ENCODE assay signal across 25 cellular contexts in the genomic region with DNA sequence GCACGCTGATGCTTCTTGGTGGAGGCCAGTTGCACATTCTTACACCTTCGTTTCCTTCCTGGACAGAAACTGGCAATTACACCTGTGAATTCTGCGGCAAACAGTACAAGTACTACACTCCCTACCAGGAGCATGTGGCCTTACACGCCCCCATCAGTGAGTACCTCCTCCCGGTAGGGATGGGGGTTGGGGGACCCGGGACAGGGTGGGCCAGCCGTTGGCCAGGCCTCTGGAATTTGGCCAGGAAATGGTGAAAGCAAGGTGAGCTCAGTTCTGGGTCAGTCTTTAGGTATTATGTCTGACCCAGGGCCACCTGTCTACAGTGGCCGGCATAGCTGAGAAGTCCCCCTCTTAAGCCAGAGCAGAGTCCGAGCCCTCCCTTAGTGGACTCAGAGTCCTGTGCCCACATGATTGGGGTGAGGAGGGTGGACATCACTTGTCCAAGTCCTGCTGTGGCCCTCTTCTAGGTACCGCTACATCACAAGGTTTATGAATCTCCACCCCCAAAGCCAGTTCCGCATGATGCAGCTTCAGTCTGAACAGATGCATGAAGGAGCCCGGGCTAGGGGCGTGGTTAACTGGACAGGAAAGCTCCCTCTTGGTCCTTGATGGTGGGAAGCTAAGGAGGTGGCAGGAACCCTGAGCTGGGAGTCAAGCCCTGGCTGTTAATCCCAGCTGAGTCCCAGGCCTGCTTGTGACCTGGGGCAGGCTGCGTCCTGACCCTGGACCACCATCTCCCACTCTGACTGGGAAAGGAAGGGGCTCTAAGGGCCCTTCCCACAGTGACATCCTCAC.
DNase-seq lines count a peak whose midpoint lies in the region; ATAC-seq and TF ChIP-seq lines count a peak whose summit lies in the region.
"Had no signal": no experiment of that assay in that cellular context is flagged by ENCODE, and none has a peak within 500 bp of the region (broad histone marks: within the 10 kb centered on the region; RNA-seq: fewer than 3 reads in every experiment).

No MANE protein-coding gene starts in this region.

- TF ChIP-seq CTCF in lung (IDR thresholded peaks at IDR 0.05; ENCODE audit: control extremely low read depth, extremely low read depth) = no peak
- TF ChIP-seq CTCF in stomach (IDR thresholded peaks at IDR 0.05) = no peak

- DNase-seq in activated CD4-positive, alpha-beta memory T cell treated with anti-CD3 and anti-CD28 coated beads, Interleukin-2, amount 10 ng/mL, durations not matched to agents 7 days and 5 days = peak; percentile 11
- DNase-seq in activated CD4-positive, alpha-beta memory T cell treated with anti-CD3 and anti-CD28 coated beads for 36 hours = no peak
- DNase-seq in central memory CD8-positive, alpha-beta T cell (ENCODE audit: low spot score in 2 of 2) = peak; percentile 8 to 9
- peak; percentile 28 for DNase-seq in lung (ENCODE audit: low spot score)
- DNase-seq in stomach = peak; percentile 23
- no peak for DNase-seq in AG08395 (ENCODE audit: low spot score)
- DNase-seq: activated CD4-positive, alpha-beta T cell treated with anti-CD3 and anti-CD28 coated beads, Interleukin-2, amount 50 U/mL, for 1 hour; dermis blood vessel endothelial cell; foreskin melanocyte; KG1; MV-4-11; NCI-H187; NCI-H774; OCI-M1; SHP77 treated with DMSO at 0.1 percent for 48 hours; stimulated activated CD4-positive, alpha-beta T cell treated with anti-CD3 and anti-CD28 coated beads, Interleukin-1b, Interleukin-23, amount 100 ng/mL, for 48 hours; stimulated activated naive CD8-positive, alpha-beta T cell treated with anti-CD3 and anti-CD28 coated beads, Interleukin-15, Interleukin-2, amounts not matched to agents 100 U/mL and 50 U/mL, for 24 hours; transverse colon had no signal

- no peak for TF ChIP-seq EP300 in stomach (IDR thresholded peaks at IDR 0.05)

- POLR2A ChIA-PET in activated CD4-positive, alpha-beta memory T cell treated with anti-CD3 and anti-CD28 coated beads, Interleukin-2, amount 10 ng/mL, durations not matched to agents 7 days and 5 days (lab: Charles Lee) = no interaction called here
- POLR2A ChIA-PET in activated CD4-positive, alpha-beta memory T cell treated with anti-CD3 and anti-CD28 coated beads for 36 hours (lab: Charles Lee) = no interaction called here

- no peaks in the 10 kb centered on the region for H3K9me3 Mint-ChIP-seq in activated CD4-positive, alpha-beta memory T cell treated with anti-CD3 and anti-CD28 coated beads, Interleukin-2, amount 10 ng/mL, durations not matched to agents 7 days and 5 days
- peaks cover 3% of the 10 kb centered on the region for H3K9me3 Mint-ChIP-seq in activated CD4-positive, alpha-beta memory T cell treated with anti-CD3 and anti-CD28 coated beads for 36 hours
- no peaks in the 10 kb centered on the region for H3K9me3 Mint-ChIP-seq in central memory CD8-positive, alpha-beta T cell
- H3K9me3 Mint-ChIP-seq in stimulated activated memory B cell treated with anti-CD40 and anti-IgM and Interleukin-4, amounts not matched to agents 10 μg/mL and 1 μg/mL and 100 μg/mL, for 72 hours = peaks cover 10% of the 10 kb centered on the region
- H3K9me3 Mint-ChIP-seq: activated T-helper 1 cell treated with anti-CD3 and anti-CD28 coated beads, Interleukin-12 subunit alpha, Interleukin-12 subunit beta, Interleukin-2, Interleukin-4 antibody, amounts not matched to agents 30 ng/mL and 10 ng/mL and 1 ng/mL, durations not matched to agents 14 hours and 24 hours and 36 hours had no signal

- intact Hi-C loops in activated CD4-positive, alpha-beta memory T cell treated with anti-CD3 and anti-CD28 coated beads for 36 hours (cut with micrococcal nuclease) = no loop called here
- intact Hi-C loops in stomach (cut with DNase I; ENCODE audit: low total_unique reads) = no loop called here

- peaks cover 2% of the 10 kb centered on the region for H3K27me3 Mint-ChIP-seq in activated CD4-positive, alpha-beta memory T cell treated with anti-CD3 and anti-CD28 coated beads, Interleukin-2, amount 10 ng/mL, durations not matched to agents 7 days and 5 days
- no peaks in the 10 kb centered on the region for H3K27me3 Mint-ChIP-seq in activated CD4-positive, alpha-beta memory T cell treated with anti-CD3 and anti-CD28 coated beads for 36 hours
- H3K27me3 Mint-ChIP-seq in central memory CD8-positive, alpha-beta T cell = no peaks in the 10 kb centered on the region
- H3K27me3 Mint-ChIP-seq in stimulated activated memory B cell treated with anti-CD40 and anti-IgM and Interleukin-4, amounts not matched to agents 10 μg/mL and 1 μg/mL and 100 μg/mL, for 72 hours = no peaks in the 10 kb centered on the region
- H3K27me3 Mint-ChIP-seq: T-cell had no signal

- CTCF ChIA-PET in activated CD4-positive, alpha-beta memory T cell treated with anti-CD3 and anti-CD28 coated beads, Interleukin-2, amount 10 ng/mL, durations not matched to agents 7 days and 5 days (lab: Charles Lee) = no interaction called here
- CTCF ChIA-PET in activated CD4-positive, alpha-beta memory T cell treated with anti-CD3 and anti-CD28 coated beads for 36 hours (lab: Charles Lee) = no interaction called here

- TF ChIP-seq POLR2A in stomach (IDR thresholded peaks at IDR 0.05) = no peak

- WGBS in lung, 2 donors = 94 to 95% methylated on average over 14 of the region's 14 CpGs
- 88 to 94% (median 93%) methylated on average over 11 to 14 of the region's 14 CpGs for whole genome bisulfite sequencing in stomach, 5 donors

- no peaks in the 10 kb centered on the region for H3K36me3 Mint-ChIP-seq in activated CD4-positive, alpha-beta memory T cell treated with anti-CD3 and anti-CD28 coated beads, Interleukin-2, amount 10 ng/mL, durations not matched to agents 7 days and 5 days (ENCODE audit: low read depth)
- H3K36me3 Mint-ChIP-seq in activated CD4-positive, alpha-beta memory T cell treated with anti-CD3 and anti-CD28 coated beads for 36 hours = no peaks in the 10 kb centered on the region
- no peaks in the 10 kb centered on the region for H3K36me3 Mint-ChIP-seq in central memory CD8-positive, alpha-beta T cell (ENCODE audit: insufficient read depth)
- peaks cover under 1% of the 10 kb centered on the region for H3K36me3 Mint-ChIP-seq in stimulated activated memory B cell treated with anti-CD40 and anti-IgM and Interleukin-4, amounts not matched to agents 10 μg/mL and 1 μg/mL and 100 μg/mL, for 72 hours

- no peaks in the 10 kb centered on the region for H3K27me3 ChIP-seq in lung (ENCODE audit: control insufficient read depth, insufficient read depth)
- H3K27me3 ChIP-seq in stomach = no peaks in the 10 kb centered on the region
- H3K27me3 ChIP-seq: ovary, transverse colon had no signal

- no peak overlapping the region for H3K27ac Mint-ChIP-seq in activated CD4-positive, alpha-beta memory T cell treated with anti-CD3 and anti-CD28 coated beads, Interleukin-2, amount 10 ng/mL, durations not matched to agents 7 days and 5 days
- no peak overlapping the region for H3K27ac Mint-ChIP-seq in activated CD4-positive, alpha-beta memory T cell treated with anti-CD3 and anti-CD28 coated beads for 36 hours
- no peak overlapping the region for H3K27ac Mint-ChIP-seq in central memory CD8-positive, alpha-beta T cell (ENCODE audit: low read depth)
- no peak overlapping the region for H3K27ac Mint-ChIP-seq in stimulated activated memory B cell treated with anti-CD40 and anti-IgM and Interleukin-4, amounts not matched to agents 10 μg/mL and 1 μg/mL and 100 μg/mL, for 72 hours
- H3K27ac Mint-ChIP-seq: activated T-helper 1 cell treated with anti-CD3 and anti-CD28 coated beads, Interleukin-12 subunit alpha, Interleukin-12 subunit beta, Interleukin-2, Interleukin-4 antibody, amounts not matched to agents 30 ng/mL and 10 ng/mL and 1 ng/mL, durations not matched to agents 14 hours and 24 hours and 36 hours; T-cell had no signal

- H3K4me3 Mint-ChIP-seq in activated CD4-positive, alpha-beta memory T cell treated with anti-CD3 and anti-CD28 coated beads, Interleukin-2, amount 10 ng/mL, durations not matched to agents 7 days and 5 days = no peak overlapping the region
- no peak overlapping the region for H3K4me3 Mint-ChIP-seq in activated CD4-positive, alpha-beta memory T cell treated with anti-CD3 and anti-CD28 coated beads for 36 hours
- no peak overlapping the region for H3K4me3 Mint-ChIP-seq in central memory CD8-positive, alpha-beta T cell
- H3K4me3 Mint-ChIP-seq in stimulated activated memory B cell treated with anti-CD40 and anti-IgM and Interleukin-4, amounts not matched to agents 10 μg/mL and 1 μg/mL and 100 μg/mL, for 72 hours = no peak overlapping the region
- H3K4me3 Mint-ChIP-seq: activated T-helper 1 cell treated with anti-CD3 and anti-CD28 coated beads, Interleukin-12 subunit alpha, Interleukin-12 subunit beta, Interleukin-2, Interleukin-4 antibody, amounts not matched to agents 30 ng/mL and 10 ng/mL and 1 ng/mL, durations not matched to agents 14 hours and 24 hours and 36 hours; T-cell had no signal

- no peaks in the 10 kb centered on the region for H3K4me1 Mint-ChIP-seq in activated CD4-positive, alpha-beta memory T cell treated with anti-CD3 and anti-CD28 coated beads, Interleukin-2, amount 10 ng/mL, durations not matched to agents 7 days and 5 days
- no peaks in the 10 kb centered on the region for H3K4me1 Mint-ChIP-seq in activated CD4-positive, alpha-beta memory T cell treated with anti-CD3 and anti-CD28 coated beads for 36 hours (ENCODE audit: low read depth)
- no peaks in the 10 kb centered on the region for H3K4me1 Mint-ChIP-seq in central memory CD8-positive, alpha-beta T cell
- H3K4me1 Mint-ChIP-seq in stimulated activated memory B cell treated with anti-CD40 and anti-IgM and Interleukin-4, amounts not matched to agents 10 μg/mL and 1 μg/mL and 100 μg/mL, for 72 hours = no peaks in the 10 kb centered on the region
- H3K4me1 Mint-ChIP-seq: T-cell had no signal

- H3K27ac ChIP-seq in lung (ENCODE audit: low read depth in 1 of 2, low read length in 1 of 2) (no peak overlapping the region), stomach (no peak overlapping the region)
- H3K27ac ChIP-seq: epithelial cell of prostate, ovary, transverse colon had no signal

- ATAC-seq in central memory CD8-positive, alpha-beta T cell (replicated peaks; ENCODE audit: extremely low read depth, poor library complexity, severe bottlenecking) = no peak
- ATAC-seq in lung (ENCODE audit: insufficient read depth, low FRiP score) = no peak
- ATAC-seq in GM21825 (IDR thresholded peaks at IDR 0.05; ENCODE audit: unreplicated experiment) = no peak
- no peak for ATAC-seq in stimulated activated memory B cell treated with anti-CD40 and anti-IgM and Interleukin-4, amounts not matched to agents 10 μg/mL and 1 μg/mL and 100 μg/mL, for 72 hours
- ATAC-seq: stimulated activated naive CD8-positive, alpha-beta T cell treated with anti-CD3 and anti-CD28 coated beads, Interleukin-15, Interleukin-2, amounts not matched to agents 100 U/mL and 50 U/mL, for 24 hours; T-cell had no signal

- no peak overlapping the region for H3K4me3 ChIP-seq in lung
- H3K4me3 ChIP-seq in stomach = no peak overlapping the region
- H3K4me3 ChIP-seq: HAP-1, ovary, transverse colon had no signal

- H3K4me1 ChIP-seq in lung (ENCODE audit: control insufficient read depth in 2 of 2, insufficient read depth in 2 of 2, low read length in 2 of 2) (no peaks in the 10 kb centered on the region), stomach (no peaks in the 10 kb centered on the region)
- H3K4me1 ChIP-seq: HAP-1 had no signal

- peaks cover 2 to 3% of the 10 kb centered on the region in 2 donors for H3K9me3 ChIP-seq in lung (ENCODE audit: control insufficient read depth in 2 of 2, insufficient read depth in 1 of 2, low read length in 1 of 2)
- H3K9me3 ChIP-seq in stomach = peaks cover 0 to 5% (median 0%) of the 10 kb centered on the region in 4 donors
- H3K9me3 ChIP-seq: HAP-1, transverse colon had no signal

- peaks cover 3 to 18% of the 10 kb centered on the region in 2 donors for H3K36me3 ChIP-seq in lung (ENCODE audit: control insufficient read depth in 2 of 2, insufficient read depth in 2 of 2, low read length in 2 of 2)
- H3K36me3 ChIP-seq in stomach = peaks cover 13 to 76% (median 63%) of the 10 kb centered on the region in 4 donors
- H3K36me3 ChIP-seq: ovary, transverse colon had no signal

Comparison
In these comparisons a context has a peak if more than half of its experiments do, and no peak if none do; other contexts are left out.
1. DNase-seq: peak in activated CD4-positive, alpha-beta memory T cell treated with anti-CD3 and anti-CD28 coated beads, Interleukin-2, amount 10 ng/mL, durations not matched to agents 7 days and 5 days (single experiment), central memory CD8-positive, alpha-beta T cell (2 of 2), lung (single experiment) and stomach (single experiment); none in activated CD4-positive, alpha-beta memory T cell treated with anti-CD3 and anti-CD28 coated beads for 36 hours (single experiment) and AG08395 (single experiment).